In the genomic region with DNA sequence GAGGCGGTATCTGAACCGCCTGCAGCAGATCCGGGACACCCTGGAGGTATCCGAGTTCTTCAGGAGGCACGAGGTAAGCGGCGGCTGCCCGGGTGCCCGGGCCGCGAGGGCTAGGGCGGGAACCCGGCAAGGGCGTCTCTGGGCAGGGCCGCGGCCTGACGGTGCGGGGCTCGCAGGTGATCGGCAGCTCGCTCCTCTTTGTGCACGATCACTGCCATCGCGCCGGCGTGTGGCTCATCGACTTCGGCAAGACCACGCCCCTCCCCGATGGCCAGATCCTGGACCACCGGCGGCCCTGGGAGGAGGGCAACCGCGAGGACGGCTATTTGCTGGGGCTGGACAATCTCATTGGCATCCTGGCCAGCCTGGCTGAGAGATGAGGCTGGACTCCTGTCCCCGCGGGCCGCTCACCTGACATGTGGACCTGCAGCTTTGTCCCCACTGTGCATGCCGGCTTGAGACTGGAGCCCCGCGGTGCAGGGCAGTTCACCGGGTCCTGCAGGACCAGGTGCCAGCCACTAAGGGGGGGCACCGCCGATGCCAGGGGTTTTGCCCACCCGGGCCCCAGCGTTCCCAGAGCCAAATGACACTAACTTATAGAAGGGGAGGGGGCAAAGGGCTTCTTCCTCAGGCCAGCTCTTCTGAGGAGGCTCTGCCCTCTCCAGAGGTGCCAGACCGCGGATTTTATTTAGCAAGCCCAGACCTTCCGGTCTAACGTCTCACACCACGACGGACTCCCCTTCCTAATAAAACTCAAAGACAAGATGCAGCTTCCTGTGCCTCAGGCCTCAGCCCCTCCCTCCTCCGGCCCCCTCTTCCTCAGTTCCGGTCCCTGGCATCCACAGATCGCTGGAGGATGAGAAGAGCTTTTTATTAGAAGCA, we compare ENCODE assay signal across 11 cellular contexts. TPM values are rescaled to one million over a fixed set of nuclear protein-coding genes. Genes with fewer than 3 reads are reported as not detected.
DNase-seq lines count a peak whose midpoint lies in the region; ATAC-seq and TF ChIP-seq lines count a peak whose summit lies in the region.
"Had no signal": no experiment of that assay in that cellular context is flagged by ENCODE, and none has a peak within 500 bp of the region (broad histone marks: within the 10 kb centered on the region; RNA-seq: fewer than 3 reads in every experiment).

No MANE protein-coding gene starts in this region.

- no peak overlapping the region for H3K27ac Mint-ChIP-seq in activated naive CD8-positive, alpha-beta T cell
- H3K27ac Mint-ChIP-seq in activated naive CD8-positive, alpha-beta T cell treated with anti-CD3 and anti-CD28 coated beads, Interleukin-2, amount 50 U/mL, for 24 hours, result no peak overlapping the region
- no peak overlapping the region for H3K27ac Mint-ChIP-seq in WTC11
- no peak overlapping the region for H3K27ac Mint-ChIP-seq in immature natural killer cell
- H3K27ac Mint-ChIP-seq in Calu3 (ENCODE audit: unreplicated experiment), result no peak overlapping the region

- ATAC-seq in activated naive CD8-positive, alpha-beta T cell treated with anti-CD3 and anti-CD28 coated beads, Interleukin-2, amount 50 U/mL, for 24 hours, result no peak
- peak; percentile 55 for ATAC-seq in WTC11

- WGBS in thymus, result 5% methylated on average over 55 of the region's 55 CpGs

- peak overlapping the region; percentile 36 for H3K4me3 ChIP-seq in thymus (ENCODE audit: low read length)

- CTCF ChIA-PET in WTC11 (lab: Charles Lee), result interaction anchor here (1.6 kb wide), 1 partner anchor 10 kb away, joined by 11 read pairs; a partner anchor contains a TSS
- CTCF ChIA-PET in Calu3 (lab: Charles Lee), result no interaction called here

- TF ChIP-seq CTCF in WTC11 (IDR thresholded peaks at IDR 0.05) (no peak), Calu3 (IDR thresholded peaks at IDR 0.05; ENCODE audit: unreplicated experiment) (no peak)

- POLR2A ChIA-PET in WTC11 (lab: Charles Lee), result no interaction called here

- H3K36me3 Mint-ChIP-seq in activated naive CD8-positive, alpha-beta T cell, result no peaks in the 10 kb centered on the region
- no peaks in the 10 kb centered on the region for H3K36me3 Mint-ChIP-seq in activated naive CD8-positive, alpha-beta T cell treated with anti-CD3 and anti-CD28 coated beads, Interleukin-2, amount 50 U/mL, for 24 hours (ENCODE audit: low read depth)
- H3K36me3 Mint-ChIP-seq in WTC11, result no peaks in the 10 kb centered on the region
- no peaks in the 10 kb centered on the region for H3K36me3 Mint-ChIP-seq in immature natural killer cell
- H3K36me3 Mint-ChIP-seq in Calu3 (ENCODE audit: insufficient read depth, unreplicated experiment), result no peaks in the 10 kb centered on the region

- peak overlapping the region; percentile 71 for H3K4me3 Mint-ChIP-seq in activated naive CD8-positive, alpha-beta T cell
- no peak overlapping the region for H3K4me3 Mint-ChIP-seq in activated naive CD8-positive, alpha-beta T cell treated with anti-CD3 and anti-CD28 coated beads, Interleukin-2, amount 50 U/mL, for 24 hours
- H3K4me3 Mint-ChIP-seq in WTC11 (peak overlapping the region; percentile 61), immature natural killer cell (peak overlapping the region; percentile 62 to 81 (median 71)), Calu3 (ENCODE audit: low read depth, unreplicated experiment) (no peak overlapping the region)

- H3K27me3 ChIP-seq in thymus (ENCODE audit: control insufficient read depth, insufficient read depth), result peaks cover 58% of the 10 kb centered on the region

- BruUV-seq in Calu3 (replicated peaks; lab: Mats Ljungman, UMichigan), result no TSS peak

- H3K27ac ChIP-seq in thymus (ENCODE audit: low read depth), result no peak overlapping the region
- H3K27ac ChIP-seq: RWPE1 had no signal

- H3K36me3 ChIP-seq in thymus (ENCODE audit: control insufficient read depth, insufficient read depth), result no peaks in the 10 kb centered on the region

- no peak for DNase-seq in activated naive CD8-positive, alpha-beta T cell treated with anti-CD3 and anti-CD28 coated beads, Interleukin-2, amount 50 U/mL, for 24 hours
- DNase-seq in WTC11 (ENCODE audit: low spot score) (peak; percentile 66), immature natural killer cell (no peak), DMS153 (lab: John Stamatoyannopoulos, UW) (no peak), RKO (ENCODE audit: low spot score) (no peak), Calu3 (no peak)
- DNase-seq: activated effector memory CD4-positive, alpha-beta T cell treated with Interleukin-2 at 50 U/mL for 16 hours had no signal

- H3K4me1 ChIP-seq in thymus (ENCODE audit: control insufficient read depth, insufficient read depth, low read length), result peaks cover 10% of the 10 kb centered on the region

- intact Hi-C loops in Calu3 (cut with micrococcal nuclease; ENCODE audit: unreplicated experiment), result no loop called here

- peaks cover 17% of the 10 kb centered on the region for H3K27me3 Mint-ChIP-seq in activated naive CD8-positive, alpha-beta T cell
- peaks cover 52% of the 10 kb centered on the region for H3K27me3 Mint-ChIP-seq in activated naive CD8-positive, alpha-beta T cell treated with anti-CD3 and anti-CD28 coated beads, Interleukin-2, amount 50 U/mL, for 24 hours
- H3K27me3 Mint-ChIP-seq in WTC11 (ENCODE audit: low read depth) (peaks cover 100% of the 10 kb centered on the region), immature natural killer cell (ENCODE audit: low read depth in 3 of 3) (peaks cover 11 to 23% (median 23%) of the 10 kb centered on the region in 3 donors), Calu3 (ENCODE audit: unreplicated experiment) (no peaks in the 10 kb centered on the region)

- no peaks in the 10 kb centered on the region for H3K9me3 Mint-ChIP-seq in activated naive CD8-positive, alpha-beta T cell (ENCODE audit: low read depth)
- no peaks in the 10 kb centered on the region for H3K9me3 Mint-ChIP-seq in activated naive CD8-positive, alpha-beta T cell treated with anti-CD3 and anti-CD28 coated beads, Interleukin-2, amount 50 U/mL, for 24 hours
- no peaks in the 10 kb centered on the region for H3K9me3 Mint-ChIP-seq in WTC11
- H3K9me3 Mint-ChIP-seq in immature natural killer cell, result no peaks in the 10 kb centered on the region
- no peaks in the 10 kb centered on the region for H3K9me3 Mint-ChIP-seq in Calu3 (ENCODE audit: low read depth, unreplicated experiment)

- peaks cover 7% of the 10 kb centered on the region for H3K4me1 Mint-ChIP-seq in activated naive CD8-positive, alpha-beta T cell (ENCODE audit: low read depth)
- H3K4me1 Mint-ChIP-seq in activated naive CD8-positive, alpha-beta T cell treated with anti-CD3 and anti-CD28 coated beads, Interleukin-2, amount 50 U/mL, for 24 hours, result peaks cover 23% of the 10 kb centered on the region
- H3K4me1 Mint-ChIP-seq in WTC11 (peaks cover 13% of the 10 kb centered on the region), immature natural killer cell (peaks cover 18 to 26% of the 10 kb centered on the region in 2 donors), Calu3 (ENCODE audit: low read depth, unreplicated experiment) (no peaks in the 10 kb centered on the region)

- no peaks in the 10 kb centered on the region for H3K9me3 ChIP-seq in thymus (ENCODE audit: control insufficient read depth)

TF ChIP-seq in WTC11, 78 proteins besides CTCF, POLR2A, EP300 and RAD21 (continues in another document):
- TF ChIP-seq ELF4 (CRISPR knock-in tag; IDR thresholded peaks at IDR 0.05; ENCODE audit: low read depth), result no peak
- no peak for TF ChIP-seq RORB (CRISPR knock-in tag; IDR thresholded peaks at IDR 0.05)
- TF ChIP-seq, protein P1, sequence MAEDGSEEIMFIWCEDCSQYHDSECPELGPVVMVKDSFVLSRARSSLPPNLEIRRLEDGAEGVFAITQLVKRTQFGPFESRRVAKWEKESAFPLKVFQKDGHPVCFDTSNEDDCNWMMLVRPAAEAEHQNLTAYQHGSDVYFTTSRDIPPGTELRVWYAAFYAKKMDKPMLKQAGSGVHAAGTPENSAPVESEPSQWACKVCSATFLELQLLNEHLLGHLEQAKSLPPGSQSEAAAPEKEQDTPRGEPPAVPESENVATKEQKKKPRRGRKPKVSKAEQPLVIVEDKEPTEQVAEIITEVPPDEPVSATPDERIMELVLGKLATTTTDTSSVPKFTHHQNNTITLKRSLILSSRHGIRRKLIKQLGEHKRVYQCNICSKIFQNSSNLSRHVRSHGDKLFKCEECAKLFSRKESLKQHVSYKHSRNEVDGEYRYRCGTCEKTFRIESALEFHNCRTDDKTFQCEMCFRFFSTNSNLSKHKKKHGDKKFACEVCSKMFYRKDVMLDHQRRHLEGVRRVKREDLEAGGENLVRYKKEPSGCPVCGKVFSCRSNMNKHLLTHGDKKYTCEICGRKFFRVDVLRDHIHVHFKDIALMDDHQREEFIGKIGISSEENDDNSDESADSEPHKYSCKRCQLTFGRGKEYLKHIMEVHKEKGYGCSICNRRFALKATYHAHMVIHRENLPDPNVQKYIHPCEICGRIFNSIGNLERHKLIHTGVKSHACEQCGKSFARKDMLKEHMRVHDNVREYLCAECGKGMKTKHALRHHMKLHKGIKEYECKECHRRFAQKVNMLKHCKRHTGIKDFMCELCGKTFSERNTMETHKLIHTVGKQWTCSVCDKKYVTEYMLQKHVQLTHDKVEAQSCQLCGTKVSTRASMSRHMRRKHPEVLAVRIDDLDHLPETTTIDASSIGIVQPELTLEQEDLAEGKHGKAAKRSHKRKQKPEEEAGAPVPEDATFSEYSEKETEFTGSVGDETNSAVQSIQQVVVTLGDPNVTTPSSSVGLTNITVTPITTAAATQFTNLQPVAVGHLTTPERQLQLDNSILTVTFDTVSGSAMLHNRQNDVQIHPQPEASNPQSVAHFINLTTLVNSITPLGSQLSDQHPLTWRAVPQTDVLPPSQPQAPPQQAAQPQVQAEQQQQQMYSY (CRISPR knock-in tag; IDR thresholded peaks at IDR 0.05), result 0 out of 2 replicates have a peak, but pooled peaks have one; percentile 5
- no peak for TF ChIP-seq MXD4 (CRISPR knock-in tag; IDR thresholded peaks at IDR 0.05; ENCODE audit: borderline replicate concordance)
- TF ChIP-seq, protein P2, sequence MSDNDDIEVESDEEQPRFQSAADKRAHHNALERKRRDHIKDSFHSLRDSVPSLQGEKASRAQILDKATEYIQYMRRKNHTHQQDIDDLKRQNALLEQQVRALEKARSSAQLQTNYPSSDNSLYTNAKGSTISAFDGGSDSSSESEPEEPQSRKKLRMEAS (CRISPR knock-in tag; IDR thresholded peaks at IDR 0.05), result peak; percentile 35; the same call in 1 of the 2 replicates

RNA-seq across cellular contexts. Expression of a gene that starts 9.4 kb away (rescaled TPM):
- total RNA-seq in WTC11 (2021) (0.50 to 1.2 TPM (median 0.62 TPM) in 3 replicates), Calu3 (2022) (0.61 and 0.68 TPM in 2 replicates)
- polyA plus RNA-seq in immature natural killer cell (not detected), thymus (0.66 TPM)

RNA-seq across cellular contexts. Expression of a gene that starts 10.6 kb away (rescaled TPM):
- total RNA-seq in WTC11 (2021), result 0.27 to 0.66 TPM (median 0.53 TPM) in 3 replicates
- under 1 TPM in 1 of 3 donors, not detected in 2; 0.48 TPM for polyA plus RNA-seq in immature natural killer cell
- 0.66 TPM for polyA plus RNA-seq in thymus
- 0.24 and 0.32 TPM in 2 replicates for total RNA-seq in Calu3 (2022)
- total RNA-seq: M059J had no signal

RNA-seq across cellular contexts. Expression of a gene that starts 41.0 kb away (rescaled TPM):
- total RNA-seq in WTC11 (2021), result 102 to 123 TPM (median 103 TPM) in 3 replicates
- 10 to 100 TPM in 1 of 3 donors, 1 to 10 TPM in 2; 3.7 to 15.0 (median 4.9) TPM for polyA plus RNA-seq in immature natural killer cell
- polyA plus RNA-seq in thymus, result 11.5 TPM
- 33.3 and 35.4 TPM in 2 replicates for total RNA-seq in Calu3 (2022)

RNA-seq across cellular contexts. Expression of a gene that starts 56.0 kb away (rescaled TPM):
- total RNA-seq in WTC11 (2021) (87.9 to 98.0 TPM (median 89.6 TPM) in 3 replicates), Calu3 (2022) (5.5 and 8.1 TPM in 2 replicates)
- polyA plus RNA-seq in immature natural killer cell (under 1 TPM in 2 of 3 donors, not detected in 1; 0.38 to 0.95 TPM), thymus (1.5 TPM)

Comparison
In these comparisons a context has a peak if more than half of its experiments do, and no peak if none do; other contexts are left out.
1. H3K4me3 Mint-ChIP-seq: peak in activated naive CD8-positive, alpha-beta T cell (single experiment), WTC11 (single experiment) and immature natural killer cell (5 of 5); none in activated naive CD8-positive, alpha-beta T cell treated with anti-CD3 and anti-CD28 coated beads, Interleukin-2, amount 50 U/mL, for 24 hours (single experiment) and Calu3 (single experiment).